1 cellular context compared by ENCODE assay signal in the genomic region with DNA sequence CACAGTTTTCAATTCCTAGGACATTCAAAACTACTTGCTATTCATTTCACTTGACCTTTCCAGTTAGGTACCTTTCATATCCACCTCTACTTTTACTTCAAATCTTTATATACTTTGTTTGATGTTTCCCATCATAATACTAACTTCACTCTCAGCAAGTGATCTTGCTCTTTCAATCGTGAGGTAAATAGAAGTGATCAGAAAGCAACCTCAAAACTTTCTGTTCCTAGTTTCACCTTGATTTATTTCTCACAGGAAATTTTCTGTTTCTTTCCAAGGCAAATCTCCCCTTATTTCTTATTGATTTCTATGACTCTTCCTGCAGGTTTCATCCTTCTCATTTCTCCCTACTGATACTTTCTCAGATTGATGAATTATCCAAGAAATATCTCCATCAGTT.
TF ChIP-seq lines count a peak whose summit lies in the region.

No MANE protein-coding gene starts in this region.

TF ChIP-seq in SK-N-SH treated with all-trans-retinoic acid at 6 μM for 48 hours, 23 proteins besides CTCF, POLR2A, EP300 and RAD21 (continued from another document):
- TF ChIP-seq, protein P1, sequence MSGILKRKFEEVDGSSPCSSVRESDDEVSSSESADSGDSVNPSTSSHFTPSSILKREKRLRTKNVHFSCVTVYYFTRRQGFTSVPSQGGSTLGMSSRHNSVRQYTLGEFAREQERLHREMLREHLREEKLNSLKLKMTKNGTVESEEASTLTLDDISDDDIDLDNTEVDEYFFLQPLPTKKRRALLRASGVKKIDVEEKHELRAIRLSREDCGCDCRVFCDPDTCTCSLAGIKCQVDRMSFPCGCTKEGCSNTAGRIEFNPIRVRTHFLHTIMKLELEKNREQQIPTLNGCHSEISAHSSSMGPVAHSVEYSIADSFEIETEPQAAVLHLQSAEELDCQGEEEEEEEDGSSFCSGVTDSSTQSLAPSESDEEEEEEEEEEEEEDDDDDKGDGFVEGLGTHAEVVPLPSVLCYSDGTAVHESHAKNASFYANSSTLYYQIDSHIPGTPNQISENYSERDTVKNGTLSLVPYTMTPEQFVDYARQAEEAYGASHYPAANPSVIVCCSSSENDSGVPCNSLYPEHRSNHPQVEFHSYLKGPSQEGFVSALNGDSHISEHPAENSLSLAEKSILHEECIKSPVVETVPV (CRISPR knock-in tag; IDR thresholded peaks at IDR 0.05), result no peak
- no peak for TF ChIP-seq ZNF70 (CRISPR knock-in tag; IDR thresholded peaks at IDR 0.05)
